ENCODE assay signal across 19 cellular contexts in genomic region chr7:16564023-16564380, GRCh38. TPM values are rescaled to one million over a fixed set of nuclear protein-coding genes. Genes with fewer than 3 reads are reported as not detected.
DNase-seq lines count a peak whose midpoint lies in the region; ATAC-seq and TF ChIP-seq lines count a peak whose summit lies in the region.
"Had no signal": no experiment of that assay in that cellular context is flagged by ENCODE, and none has a peak within 500 bp of the region (broad histone marks: within the 10 kb centered on the region; RNA-seq: fewer than 3 reads in every experiment).

No MANE protein-coding gene starts in this region.

- no peaks in the 10 kb centered on the region for H3K36me3 Mint-ChIP-seq in T-helper 2 cell treated with Interferon-gamma antibody and Interleukin-4, amounts not matched to agents 5 μg/mL and 100 μg/mL, for 36 hours (ENCODE audit: low read depth)
- H3K36me3 Mint-ChIP-seq in T-cell, result no peaks in the 10 kb centered on the region
- no peaks in the 10 kb centered on the region for H3K36me3 Mint-ChIP-seq in naive thymus-derived CD8-positive, alpha-beta T cell
- H3K36me3 Mint-ChIP-seq: CD4-positive, alpha-beta memory T cell; IgD-negative memory B cell had no signal

- no peak for TF ChIP-seq CTCF in HCT116 (IDR thresholded peaks at IDR 0.05 in 2 of 3, conservative IDR thresholded peaks at IDR 0.05 in 1 of 3; ENCODE audit: borderline replicate concordance in 1 of 3, insufficient read depth in 1 of 3, low read depth in 2 of 3, low read length in 2 of 3)
- no peak for TF ChIP-seq CTCF in coronary artery (IDR thresholded peaks at IDR 0.05)

- no peaks in the 10 kb centered on the region for H4K20me1 ChIP-seq in HCT116 (ENCODE audit: insufficient read depth)

- intact Hi-C loops in HCT116 (cut with micrococcal nuclease), result loop anchor here (2.0 kb wide), 1 partner anchor 485 kb away; no protein-coding TSS in a partner anchor

- H3K4me2 ChIP-seq in HCT116 (ENCODE audit: low read length), result no peak overlapping the region

- ATAC-seq in HCT116 (no peak), T-cell (replicated peaks in 1 of 4) (peak in 1 of 4 experiments; percentile 68), HG03439 (IDR thresholded peaks at IDR 0.05; ENCODE audit: unreplicated experiment) (no peak)
- ATAC-seq in naive thymus-derived CD8-positive, alpha-beta T cell, result peak in 1 of 2 donors; percentile 11
- ATAC-seq: left lobe of liver had no signal

- BruUV-seq in HCT116 (replicated peaks; lab: Mats Ljungman, UMichigan), result no TSS peak

- no peaks in the 10 kb centered on the region for H3K9me2 ChIP-seq in HCT116 (ENCODE audit: insufficient read depth)

- no peaks in the 10 kb centered on the region for H3K9me3 ChIP-seq in HCT116 (ENCODE audit: control insufficient read depth in 1 of 2, insufficient read depth in 1 of 2, low read depth in 1 of 2, low read length in 2 of 2)

- peak overlapping the region; percentile 17 for H3K27ac Mint-ChIP-seq in T-helper 2 cell treated with Interferon-gamma antibody and Interleukin-4, amounts not matched to agents 5 μg/mL and 100 μg/mL, for 36 hours
- H3K27ac Mint-ChIP-seq in T-cell, result peak overlapping the region in 1 of 2 donors; percentile 89
- H3K27ac Mint-ChIP-seq in naive thymus-derived CD8-positive, alpha-beta T cell, result peak overlapping the region in 3 of 10 donors; percentile 71 to 90 (median 73)

- H3K27ac ChIP-seq in HCT116 (ENCODE audit: low read depth, low read length) (no peak overlapping the region), coronary artery (no peak overlapping the region)

- H3K27me3 ChIP-seq in HCT116 (ENCODE audit: insufficient read depth, low read length), result no peaks in the 10 kb centered on the region

- H3K9me3 Mint-ChIP-seq in T-helper 2 cell treated with Interferon-gamma antibody and Interleukin-4, amounts not matched to agents 5 μg/mL and 100 μg/mL, for 36 hours, result no peaks in the 10 kb centered on the region
- H3K9me3 Mint-ChIP-seq in T-cell, result no peaks in the 10 kb centered on the region
- no peaks in the 10 kb centered on the region for H3K9me3 Mint-ChIP-seq in naive thymus-derived CD8-positive, alpha-beta T cell
- H3K9me3 Mint-ChIP-seq: CD4-positive, alpha-beta memory T cell; IgD-negative memory B cell had no signal

- CTCF ChIA-PET in HCT116 (lab: Charles Lee), result interaction anchor here (0.8 to 1.8 kb wide), 19 partner anchors 13 to 486 kb away, joined by 3 to 74 read pairs (median 4); partner anchors contain the start of gene CRPPA
- CTCF ChIA-PET in T-cell (lab: Charles Lee), result interaction anchor here (0.6 to 3.5 kb wide), 25 partner anchors 8 to 1184 kb away, joined by 3 to 62 read pairs (median 8); no protein-coding TSS in a partner anchor

- H2AFZ ChIP-seq in HCT116 (ENCODE audit: low read depth, low read length, poor library complexity, severe bottlenecking), result peak overlapping the region; percentile 95

- H3K4me3 ChIP-seq in HCT116 (replicated peaks in 1 of 2; ENCODE audit: low read depth in 1 of 2, low read length in 2 of 2) (no peak overlapping the region), coronary artery (no peak overlapping the region)

- POLR2A ChIA-PET in HCT116 (lab: Charles Lee) (interaction anchor here (0.7 kb wide), 1 partner anchor 144 kb away, joined by 3 read pairs; no protein-coding TSS in a partner anchor), T-cell (lab: Charles Lee) (interaction anchor here (0.8 to 1.3 kb wide), 2 partner anchors 143 to 418 kb away, joined by 3 read pairs; partner anchors contain the start of gene CRPPA (in 1 of the 2))
- POLR2A ChIA-PET in naive thymus-derived CD8-positive, alpha-beta T cell (lab: Charles Lee), result interaction anchor here (1.0 kb wide), 1 partner anchor 143 kb away, joined by 4 read pairs; the partner anchor contains the start of gene CRPPA

- no peak overlapping the region for H3K4me3 Mint-ChIP-seq in T-helper 2 cell treated with Interferon-gamma antibody and Interleukin-4, amounts not matched to agents 5 μg/mL and 100 μg/mL, for 36 hours
- peak overlapping the region in 2 of 3 donors; percentile 74 to 75 for H3K4me3 Mint-ChIP-seq in T-cell
- peak overlapping the region in 6 of 10 donors; percentile 46 to 89 (median 80) for H3K4me3 Mint-ChIP-seq in naive thymus-derived CD8-positive, alpha-beta T cell

- peaks cover 15% of the 10 kb centered on the region for H3K4me1 Mint-ChIP-seq in T-helper 2 cell treated with Interferon-gamma antibody and Interleukin-4, amounts not matched to agents 5 μg/mL and 100 μg/mL, for 36 hours (ENCODE audit: low read depth)
- H3K4me1 Mint-ChIP-seq in T-cell, result peaks cover 22 to 24% (median 23%) of the 10 kb centered on the region in 3 donors
- H3K4me1 Mint-ChIP-seq in naive thymus-derived CD8-positive, alpha-beta T cell, result peaks cover 3 to 24% (median 22%) of the 10 kb centered on the region in 4 donors

- TF ChIP-seq POLR2A in HCT116 (IDR thresholded peaks at IDR 0.05; ENCODE audit: borderline replicate concordance, extremely low read depth, insufficient read depth, insufficient read length), result no peak

- peaks cover 9% of the 10 kb centered on the region for H3K27me3 Mint-ChIP-seq in T-helper 2 cell treated with Interferon-gamma antibody and Interleukin-4, amounts not matched to agents 5 μg/mL and 100 μg/mL, for 36 hours (ENCODE audit: low read depth)
- H3K27me3 Mint-ChIP-seq in T-cell, result peaks cover 8 to 11% of the 10 kb centered on the region in 2 donors
- H3K27me3 Mint-ChIP-seq in naive thymus-derived CD8-positive, alpha-beta T cell, result peaks cover 0 to 11% (median 0%) of the 10 kb centered on the region in 5 donors

- TF ChIP-seq RAD21 in HCT116 (IDR thresholded peaks at IDR 0.05; ENCODE audit: low read depth), result no peak

- RAD21 ChIA-PET in HCT116 (lab: Charles Lee; ENCODE audit: low non-redundant PET in 1 of 2, low total read pairs in 2 of 2, uncharacterized antibody in 2 of 2, unreplicated experiment in 2 of 2), result interaction anchor here (0.6 to 1.2 kb wide), 4 partner anchors 33 to 218 kb away, joined by 3 to 13 read pairs (median 5); no protein-coding TSS in a partner anchor

- no peak for DNase-seq in T-helper 2 cell treated with Interferon-gamma antibody and Interleukin-4, amounts not matched to agents 5 μg/mL and 100 μg/mL, for 36 hours (ENCODE audit: low spot score)
- DNase-seq in T-helper 2 cell, result no peak
- DNase-seq in HCT116 (ENCODE audit: low read depth, low spot score), result no peak
- no peak for DNase-seq in T-cell
- DNase-seq in naive thymus-derived CD8-positive, alpha-beta T cell, result no peak
- DNase-seq in Kasumi-1 (lab: John Stamatoyannopoulos, UW), result no peak
- DNase-seq in coronary artery (ENCODE audit: low spot score), result no peak
- DNase-seq: 8988T; activated CD4-positive, alpha-beta T cell treated with anti-CD3 and anti-CD28 coated beads, Interleukin-2, amount 50 U/mL, for 4 hours; activated gamma-delta T cell; effector CD8-positive, alpha-beta T cell; NCI-H1417 treated with DMSO at 0.1 percent for 48 hours; substantia nigra; T1000 had no signal

- no peaks in the 10 kb centered on the region for H3K79me2 ChIP-seq in HCT116 (ENCODE audit: insufficient read depth, low read length)

- no peak overlapping the region for H3K9ac ChIP-seq in HCT116 (ENCODE audit: low read length)

- H3K36me3 ChIP-seq in HCT116 (ENCODE audit: control insufficient read depth in 1 of 2, insufficient read depth in 2 of 2, low read length in 2 of 2), result no peaks in the 10 kb centered on the region

- H3K4me1 ChIP-seq in HCT116 (ENCODE audit: control insufficient read depth in 1 of 2, insufficient read depth in 2 of 2, low read length in 2 of 2), result no peaks in the 10 kb centered on the region; a peak in 1 of 4 replicates

TF ChIP-seq in HCT116, 20 proteins besides CTCF, POLR2A, EP300 and RAD21:
- TF ChIP-seq ZBTB33 (IDR thresholded peaks at IDR 0.05; ENCODE audit: extremely low read depth, insufficient replicate concordance, low read length) (no peak), POLR2AphosphoS5 (IDR thresholded peaks at IDR 0.05; ENCODE audit: low read depth, low read length) (no peak), SRF (IDR thresholded peaks at IDR 0.05; ENCODE audit: low read depth) (no peak), EGR1 (IDR thresholded peaks at IDR 0.05; ENCODE audit: low read depth) (no peak), CBX3 (IDR thresholded peaks at IDR 0.05; ENCODE audit: low read depth) (no peak), ELF1 (IDR thresholded peaks at IDR 0.05; ENCODE audit: borderline replicate concordance, low read depth) (no peak), SP1 (IDR thresholded peaks at IDR 0.05; ENCODE audit: low read depth) (no peak), EZH2phosphoT487 (IDR thresholded peaks at IDR 0.05; ENCODE audit: borderline replicate concordance) (no peak)

RNA-seq across cellular contexts. Expression of gene LRRC72, which starts 37.4 kb away (rescaled TPM):
- total RNA-seq in HCT116 (2021; ENCODE audit: unreplicated experiment) (not detected), T-cell (not detected)
- not detected in 2 replicates for polyA plus RNA-seq in HCT116 (2012)
- not detected for total RNA-seq in naive thymus-derived CD8-positive, alpha-beta T cell
- polyA plus RNA-seq in naive thymus-derived CD8-positive, alpha-beta T cell, result not detected
- total RNA-seq: CD4-positive, alpha-beta memory T cell; left lobe of liver; pulmonary artery endothelial cell had no signal
- polyA plus RNA-seq: CD4-positive, alpha-beta memory T cell; IgD-negative memory B cell had no signal
